Comparison of ENCODE assay signal across 1 cellular context in genomic region chr6:105226598-105227291, GRCh38.
TF ChIP-seq lines count a peak whose summit lies in the region.

No MANE protein-coding gene starts in this region.

TF ChIP-seq in K562, 482 proteins besides CTCF, POLR2A, EP300 and RAD21:
- TF ChIP-seq E2F4 (CRISPR knock-in tag; IDR thresholded peaks at IDR 0.05; ENCODE audit: low read depth): no peak
- TF ChIP-seq ARID3A (IDR thresholded peaks at IDR 0.05; ENCODE audit: borderline replicate concordance, low read depth, low read length): no peak
- TF ChIP-seq MEIS2 (IDR thresholded peaks at IDR 0.05; ENCODE audit: partially characterized antibody): no peak
- no peak for TF ChIP-seq ZNF77 (CRISPR knock-in tag; IDR thresholded peaks at IDR 0.05)
- TF ChIP-seq POU5F1 (IDR thresholded peaks at IDR 0.05; ENCODE audit: borderline replicate concordance, low read depth, low read length, partially characterized antibody): no peak
- no peak for TF ChIP-seq PTTG1 (tag; IDR thresholded peaks at IDR 0.05; ENCODE audit: low read depth)
- no peak for TF ChIP-seq ZNF699 (CRISPR knock-in tag; IDR thresholded peaks at IDR 0.05; ENCODE audit: insufficient replicate concordance)
- TF ChIP-seq PPARD (CRISPR knock-in tag; IDR thresholded peaks at IDR 0.05): no peak
TF ChIP-seq in K562: peak in this region for 0.
